15 cellular contexts compared by ENCODE assay signal in the genomic region with DNA sequence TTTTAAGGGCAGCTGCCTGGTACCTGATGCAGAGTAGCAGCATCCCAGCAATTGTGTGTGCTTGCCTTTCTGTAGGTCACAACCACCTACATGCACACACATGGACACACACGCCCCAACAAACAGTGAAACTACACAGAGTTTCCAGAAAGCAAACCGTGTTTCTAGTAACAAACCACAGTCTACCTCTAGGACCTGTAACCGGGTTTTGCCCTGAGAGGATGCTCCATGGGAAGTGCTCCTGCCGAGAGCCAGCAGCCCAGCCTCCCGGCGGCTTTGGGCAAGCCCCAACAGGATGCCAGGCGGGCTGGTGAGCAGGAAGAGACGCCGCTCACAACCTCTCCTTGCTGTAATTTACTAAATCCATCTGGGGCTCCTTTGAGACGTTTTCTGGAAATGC. TPM values are rescaled to one million over a fixed set of nuclear protein-coding genes. Genes with fewer than 3 reads are reported as not detected.
A peak's percentile ranks its signal among the peaks of the same experiment; 100 is the strongest.
DNase-seq lines count a peak whose midpoint lies in the region; ATAC-seq and TF ChIP-seq lines count a peak whose summit lies in the region.
"Had no signal": no experiment of that assay in that cellular context is flagged by ENCODE, and none has a peak within 500 bp of the region (broad histone marks: within the 10 kb centered on the region; RNA-seq: fewer than 3 reads in every experiment).

No MANE protein-coding gene starts in this region.

- intact Hi-C loops in activated CD4-positive, alpha-beta T cell treated with anti-CD3 and anti-CD28 coated beads for 36 hours (cut with DNase I, micrococcal nuclease) = loop anchor here in 1 of 2 experiments (5.0 kb wide), 3 partner anchors 117 to 417 kb away; partner anchors contain the start of genes C5orf15, JADE2 and PPP2CA
- intact Hi-C loops in thyroid gland (cut with DNase I) = no loop called here

- no peak overlapping the region for H2AFZ ChIP-seq in DND-41 (ENCODE audit: low read depth, low read length)
- H2AFZ ChIP-seq: neural progenitor cell had no signal

- H3K27me3 ChIP-seq in DND-41 (ENCODE audit: insufficient read depth, low read length, poor library complexity) (peaks cover 20% of the 10 kb centered on the region), thyroid gland (no peaks in the 10 kb centered on the region)

- POLR2A ChIA-PET in activated CD4-positive, alpha-beta T cell treated with anti-CD3 and anti-CD28 coated beads for 36 hours (lab: Charles Lee) = interaction anchor here (0.6 to 4.9 kb wide), 3 partner anchors 10 to 66 kb away, joined by 3 to 59 read pairs (median 15); no protein-coding TSS in a partner anchor
- POLR2A ChIA-PET in T-cell (lab: Charles Lee) = interaction anchor here (0.8 to 2.5 kb wide), 3 partner anchors 9 to 49 kb away, joined by 3 to 12 read pairs (median 3); no protein-coding TSS in a partner anchor

- H3K27ac ChIP-seq in DND-41 (ENCODE audit: low read length) (no peak overlapping the region), thyroid gland (no peak overlapping the region)
- H3K27ac ChIP-seq: neural progenitor cell, Peyer's patch, sigmoid colon had no signal

- TF ChIP-seq POLR2A in erythroblast (IDR thresholded peaks at IDR 0.05; ENCODE audit: low read length) = no peak
- TF ChIP-seq POLR2A in thyroid gland (IDR thresholded peaks at IDR 0.05) = no peak

- H3K9me3 Mint-ChIP-seq in activated CD4-positive, alpha-beta T cell treated with anti-CD3 and anti-CD28 coated beads for 36 hours (ENCODE audit: low read depth) = no peaks in the 10 kb centered on the region
- no peaks in the 10 kb centered on the region for H3K9me3 Mint-ChIP-seq in T-cell
- H3K9me3 Mint-ChIP-seq: IgD-negative memory B cell; neural progenitor cell; stimulated activated naive B cell treated with anti-CD40 and anti-IgM and Interleukin-4, amounts not matched to agents 10 μg/mL and 1 μg/mL and 100 μg/mL, for 72 hours had no signal

- H3K4me2 ChIP-seq in DND-41 (ENCODE audit: insufficient read depth, low read length) = no peak overlapping the region
- H3K4me2 ChIP-seq: neural progenitor cell had no signal

- H3K4me1 ChIP-seq in DND-41 (ENCODE audit: insufficient read depth, low read length) = peaks cover 12% of the 10 kb centered on the region
- peaks cover 30 to 32% of the 10 kb centered on the region in 2 donors for H3K4me1 ChIP-seq in thyroid gland

- DNase-seq in activated CD4-positive, alpha-beta T cell treated with anti-CD3 and anti-CD28 coated beads for 36 hours = peak; percentile 63
- no peak for DNase-seq in activated CD4-positive, alpha-beta T cell treated with anti-CD3 and anti-CD28 coated beads, Interleukin-2, amount 50 U/mL, for 1 hour
- DNase-seq in DND-41 (peak; percentile 52), T-cell (peak in 4 of 34 experiments; percentile 18 to 44 (median 40)), erythroblast (lab: John Stamatoyannopoulos, UW) (no peak), NCI-H1092 (lab: John Stamatoyannopoulos, UW) (no peak), thyroid gland (no peak)
- DNase-seq: mesendoderm; NCI-H1092 treated with DMSO at 0.1 percent for 48 hours; Peyer's patch; sigmoid colon; stimulated activated naive B cell treated with anti-CD40 and anti-IgM and Interleukin-4, amounts not matched to agents 10 μg/mL and 1 μg/mL and 100 μg/mL, for 72 hours had no signal

- no peaks in the 10 kb centered on the region for H3K79me2 ChIP-seq in DND-41 (ENCODE audit: insufficient read depth, low read length)

- peaks cover 3% of the 10 kb centered on the region; the same call in 1 of the 2 replicates for H4K20me1 ChIP-seq in DND-41 (ENCODE audit: insufficient read depth, low read length)

- WGBS in thyroid gland, 2 donors = 72 to 76% methylated on average over 10 of the region's 10 CpGs

- ATAC-seq in activated CD4-positive, alpha-beta T cell treated with anti-CD3 and anti-CD28 coated beads for 36 hours = no peak
- no peak for ATAC-seq in DND-41 (ENCODE audit: insufficient read depth, low read depth)
- no peak for ATAC-seq in T-cell (replicated peaks in 1 of 4)
- ATAC-seq in esophagus mucosa = peak; percentile 44
- ATAC-seq: stimulated activated naive B cell treated with anti-CD40 and anti-IgM and Interleukin-4, amounts not matched to agents 10 μg/mL and 1 μg/mL and 100 μg/mL, for 72 hours had no signal

- peaks cover 3% of the 10 kb centered on the region for H3K36me3 Mint-ChIP-seq in activated CD4-positive, alpha-beta T cell treated with anti-CD3 and anti-CD28 coated beads for 36 hours (ENCODE audit: low read depth)
- H3K36me3 Mint-ChIP-seq in T-cell = no peaks in the 10 kb centered on the region
- H3K36me3 Mint-ChIP-seq: IgD-negative memory B cell; neural progenitor cell; stimulated activated naive B cell treated with anti-CD40 and anti-IgM and Interleukin-4, amounts not matched to agents 10 μg/mL and 1 μg/mL and 100 μg/mL, for 72 hours had no signal

- CTCF ChIA-PET in activated CD4-positive, alpha-beta T cell treated with anti-CD3 and anti-CD28 coated beads for 36 hours (lab: Charles Lee) = interaction anchor here (1.2 to 12.0 kb wide), 6 partner anchors 18 to 70 kb away, joined by 4 to 109 read pairs (median 22); no protein-coding TSS in a partner anchor
- CTCF ChIA-PET in T-cell (lab: Charles Lee) = interaction anchor here (1.8 to 3.7 kb wide), 6 partner anchors 9 to 70 kb away, joined by 5 to 43 read pairs (median 14); no protein-coding TSS in a partner anchor

- no peaks in the 10 kb centered on the region for H3K9me3 ChIP-seq in DND-41 (ENCODE audit: insufficient read depth, low read length, severe bottlenecking)
- no peaks in the 10 kb centered on the region for H3K9me3 ChIP-seq in thyroid gland
- H3K9me3 ChIP-seq: Peyer's patch, sigmoid colon had no signal

- no peaks in the 10 kb centered on the region for H3K36me3 ChIP-seq in DND-41 (ENCODE audit: insufficient read depth, low read length)
- H3K36me3 ChIP-seq in thyroid gland = no peaks in the 10 kb centered on the region
- H3K36me3 ChIP-seq: neural progenitor cell, Peyer's patch, sigmoid colon had no signal

- peak overlapping the region; percentile 89 for H3K27ac Mint-ChIP-seq in activated CD4-positive, alpha-beta T cell treated with anti-CD3 and anti-CD28 coated beads for 36 hours
- H3K27ac Mint-ChIP-seq in T-cell = peak overlapping the region; percentile 87 to 94
- H3K27ac Mint-ChIP-seq: IgD-negative memory B cell; neural progenitor cell; stimulated activated naive B cell treated with anti-CD40 and anti-IgM and Interleukin-4, amounts not matched to agents 10 μg/mL and 1 μg/mL and 100 μg/mL, for 72 hours had no signal

- TF ChIP-seq CTCF in DND-41 (IDR thresholded peaks at IDR 0.05; ENCODE audit: borderline replicate concordance, extremely low read depth, low read length, poor library complexity, severe bottlenecking) (no peak), thyroid gland (IDR thresholded peaks at IDR 0.05) (no peak)

- no peaks in the 10 kb centered on the region for H3K27me3 Mint-ChIP-seq in activated CD4-positive, alpha-beta T cell treated with anti-CD3 and anti-CD28 coated beads for 36 hours
- no peaks in the 10 kb centered on the region for H3K27me3 Mint-ChIP-seq in T-cell

- H3K9ac ChIP-seq in DND-41 (ENCODE audit: low read depth, low read length) = no peak overlapping the region
- H3K9ac ChIP-seq: neural progenitor cell had no signal

- peaks cover 63% of the 10 kb centered on the region for H3K4me1 Mint-ChIP-seq in activated CD4-positive, alpha-beta T cell treated with anti-CD3 and anti-CD28 coated beads for 36 hours
- H3K4me1 Mint-ChIP-seq in T-cell = peaks cover 71 to 79% (median 79%) of the 10 kb centered on the region in 3 donors

- no peak overlapping the region for H3K4me3 ChIP-seq in DND-41 (ENCODE audit: low read depth in 1 of 2, low read length in 2 of 2)
- no peak overlapping the region for H3K4me3 ChIP-seq in thyroid gland (replicated peaks in 1 of 3)
- H3K4me3 ChIP-seq: neural progenitor cell, Peyer's patch, sigmoid colon had no signal

- H3K4me3 Mint-ChIP-seq in activated CD4-positive, alpha-beta T cell treated with anti-CD3 and anti-CD28 coated beads for 36 hours = peak overlapping the region; percentile 85
- H3K4me3 Mint-ChIP-seq in T-cell = peak overlapping the region; percentile 31 to 94 (median 41)
- H3K4me3 Mint-ChIP-seq: neural progenitor cell; stimulated activated naive B cell treated with anti-CD40 and anti-IgM and Interleukin-4, amounts not matched to agents 10 μg/mL and 1 μg/mL and 100 μg/mL, for 72 hours had no signal

RNA-seq across cellular contexts. Expression of gene TCF7, which starts 4.1 kb away (rescaled TPM):
- total RNA-seq in activated CD4-positive, alpha-beta T cell treated with anti-CD3 and anti-CD28 coated beads for 36 hours = 100 to 1,000 TPM in 1 of 2 experiments, 10 to 100 TPM in 1; 94.8 to 117 TPM
- 100 to 1,000 TPM; 503 to 749 (median 693) TPM for total RNA-seq in T-cell
- total RNA-seq in esophagus mucosa = 4.6 TPM
- total RNA-seq in thyroid gland = 10 to 100 TPM in 1 of 4 donors, 1 to 10 TPM in 3; 7.4 to 11.8 (median 8.9) TPM

Comparison
In these comparisons a context has a peak if more than half of its experiments do, and no peak if none do; other contexts are left out.
1. DNase-seq: peak in activated CD4-positive, alpha-beta T cell treated with anti-CD3 and anti-CD28 coated beads for 36 hours (single experiment) and DND-41 (single experiment); none in activated CD4-positive, alpha-beta T cell treated with anti-CD3 and anti-CD28 coated beads, Interleukin-2, amount 50 U/mL, for 1 hour (single experiment), erythroblast (0 of 2), NCI-H1092 (single experiment) and thyroid gland (0 of 2).
2. RNA of gene TCF7, which starts 4.1 kb away (total RNA-seq): 503 to 749 TPM in T-cell and 94.8 to 117 TPM in activated CD4-positive, alpha-beta T cell treated with anti-CD3 and anti-CD28 coated beads for 36 hours; 7.4 to 11.8 TPM in thyroid gland and 4.6 TPM in esophagus mucosa (single experiment); every median in the first group is over 4 times any median in the second.